Comparison of ENCODE assay signal across 21 cellular contexts in genomic region chr2:237294509-237294908, GRCh38.
A peak's percentile ranks its signal among the peaks of the same experiment; 100 is the strongest.
DNase-seq lines count a peak whose midpoint lies in the region; ATAC-seq and TF ChIP-seq lines count a peak whose summit lies in the region.
"Had no signal": no experiment of that assay in that cellular context is flagged by ENCODE, and none has a peak within 500 bp of the region (broad histone marks: within the 10 kb centered on the region; RNA-seq: fewer than 3 reads in every experiment).

No MANE protein-coding gene starts in this region.

- H3K4me1 ChIP-seq in heart left ventricle = peaks cover 0 to 62% (median 32%) of the 10 kb centered on the region in 12 donors
- H3K4me1 ChIP-seq in muscle layer of duodenum (ENCODE audit: control insufficient read depth in 1 of 2, insufficient read depth in 2 of 2, low read length in 2 of 2) = peaks cover 26 to 45% of the 10 kb centered on the region in 2 donors
- peaks cover 21 to 41% (median 27%) of the 10 kb centered on the region in 4 donors for H3K4me1 ChIP-seq in transverse colon
- H3K4me1 ChIP-seq in Peyer's patch = no peaks in the 10 kb centered on the region

- no peak for TF ChIP-seq CTCF in heart left ventricle (IDR thresholded peaks at IDR 0.05)
- no peak for TF ChIP-seq CTCF in chondrocyte (IDR thresholded peaks at IDR 0.05)
- TF ChIP-seq CTCF in transverse colon (IDR thresholded peaks at IDR 0.05) = no peak
- no peak for TF ChIP-seq CTCF in Peyer's patch (IDR thresholded peaks at IDR 0.05)

- H3K36me3 ChIP-seq in heart left ventricle = no peaks in the 10 kb centered on the region
- no peaks in the 10 kb centered on the region for H3K36me3 ChIP-seq in muscle layer of duodenum (ENCODE audit: control insufficient read depth in 1 of 2, insufficient read depth in 2 of 2, low read length in 2 of 2)
- no peaks in the 10 kb centered on the region for H3K36me3 ChIP-seq in transverse colon
- no peaks in the 10 kb centered on the region for H3K36me3 ChIP-seq in Peyer's patch
- H3K36me3 ChIP-seq: ovary, SJSA1 had no signal

- H3K27ac Mint-ChIP-seq in chondrocyte (ENCODE audit: unreplicated experiment) = peak overlapping the region; percentile 89
- H3K27ac Mint-ChIP-seq: activated CD8-positive, alpha-beta T cell treated with anti-CD3 and anti-CD28 coated beads, Interleukin-2, amount 10 ng/mL, durations not matched to agents 7 days and 5 days; dendritic cell treated with granulocyte-macrophage colony-stimulating factor and Interleukin-4, amounts not matched to agents 40 ng/mL and 50 ng/mL, for 4 days had no signal

- H3K27me3 ChIP-seq in heart left ventricle (no peaks in the 10 kb centered on the region), muscle layer of duodenum (ENCODE audit: low read depth, low read length) (no peaks in the 10 kb centered on the region), transverse colon (peaks cover 6% of the 10 kb centered on the region), Peyer's patch (no peaks in the 10 kb centered on the region)
- H3K27me3 ChIP-seq: ovary, SJSA1 had no signal

- intact Hi-C loops in heart left ventricle (cut with DNase I) (loop anchor here in 1 of 10 donors (5.0 kb wide), 1 partner anchor 87 kb away; no protein-coding TSS in a partner anchor), left cardiac atrium (cut with DNase I) (loop anchor here in 1 of 2 donors (5.0 kb wide), 1 partner anchor 82 kb away; no protein-coding TSS in a partner anchor), transverse colon (cut with DNase I; ENCODE audit: low total_unique reads) (loop anchor here (10.0 kb wide), 1 partner anchor 120 kb away; the partner anchor contains the start of gene COL6A3)

- H3K4me3 ChIP-seq in heart left ventricle (no peak overlapping the region), muscle layer of duodenum (ENCODE audit: low read depth in 1 of 2, low read length in 2 of 2) (no peak overlapping the region), transverse colon (no peak overlapping the region), Peyer's patch (no peak overlapping the region)
- H3K4me3 ChIP-seq: GM12878, ovary, SJSA1 had no signal

- WGBS in heart left ventricle, 4 donors = 69 to 79% (median 72%) methylated on average over 1 of the region's 1 CpG
- 67% methylated on average over 1 of the region's 1 CpG; no CpG with 5 or more reads in 1 of the 2 donors for WGBS in transverse colon (ENCODE audit: low coverage in 1 of 2), 2 donors

- no peaks in the 10 kb centered on the region for H3K9me3 Mint-ChIP-seq in chondrocyte (ENCODE audit: low read depth)
- H3K9me3 Mint-ChIP-seq: dendritic cell treated with granulocyte-macrophage colony-stimulating factor and Interleukin-4, amounts not matched to agents 40 ng/mL and 50 ng/mL, for 4 days had no signal

- ATAC-seq in heart left ventricle (no peak), left cardiac atrium (no peak), GM21381 (IDR thresholded peaks at IDR 0.05; ENCODE audit: unreplicated experiment) (no peak)
- ATAC-seq: activated CD8-positive, alpha-beta T cell treated with anti-CD3 and anti-CD28 coated beads, Interleukin-2, amount 10 ng/mL, durations not matched to agents 7 days and 5 days; GM12878; left colon; naive thymus-derived CD8-positive, alpha-beta T cell had no signal

- in situ Hi-C loops in transverse colon (cut with MboI; ENCODE audit: low pct_ligation_motif_present in 1 of 4, low pct_unique_long_range_greater_than_20kb in 1 of 4, low sequenced_read_pairs in 3 of 4) = no loop called here

- H3K27ac ChIP-seq in heart left ventricle (peak overlapping the region in 7 of 12 donors; percentile 1 to 90 (median 38)), muscle layer of duodenum (ENCODE audit: low read length) (peak overlapping the region; percentile 19), transverse colon (peak overlapping the region; percentile 45 to 82 (median 76)), Peyer's patch (no peak overlapping the region)
- H3K27ac ChIP-seq: SJSA1 had no signal

- no peaks in the 10 kb centered on the region for H3K36me3 Mint-ChIP-seq in chondrocyte (ENCODE audit: low read depth)

- no peak for TF ChIP-seq EP300 in transverse colon (IDR thresholded peaks at IDR 0.05; ENCODE audit: low read depth)

- TF ChIP-seq POLR2A in heart left ventricle (IDR thresholded peaks at IDR 0.05) (no peak), transverse colon (IDR thresholded peaks at IDR 0.05) (no peak), Peyer's patch (IDR thresholded peaks at IDR 0.05) (no peak)

- H3K9me3 ChIP-seq in heart left ventricle = peaks cover 0 to 18% (median 0%) of the 10 kb centered on the region in 12 donors
- H3K9me3 ChIP-seq in muscle layer of duodenum (ENCODE audit: control insufficient read depth in 1 of 2, low read length in 2 of 2) = no peaks in the 10 kb centered on the region
- no peaks in the 10 kb centered on the region for H3K9me3 ChIP-seq in transverse colon
- H3K9me3 ChIP-seq in Peyer's patch = no peaks in the 10 kb centered on the region
- H3K9me3 ChIP-seq: ovary, SJSA1 had no signal

- H3K4me1 Mint-ChIP-seq in chondrocyte (ENCODE audit: low read depth) = peaks cover 75% of the 10 kb centered on the region

- no peaks in the 10 kb centered on the region for H3K27me3 Mint-ChIP-seq in chondrocyte (ENCODE audit: low read depth)

- no peak for DNase-seq in heart left ventricle
- DNase-seq in left cardiac atrium = no peak
- DNase-seq in chondrocyte (ENCODE audit: low spot score) = no peak
- no peak for DNase-seq in transverse colon
- DNase-seq in Peyer's patch = no peak
- DNase-seq in hippocampal formation (lab: John Stamatoyannopoulos, UW) = no peak
- DNase-seq: activated CD4-positive, alpha-beta T cell treated with anti-CD3 and anti-CD28 coated beads for 1 hour; activated CD8-positive, alpha-beta T cell treated with anti-CD3 and anti-CD28 coated beads, Interleukin-2, amount 10 ng/mL, durations not matched to agents 7 days and 5 days; activated gamma-delta T cell; DND-41; left colon; naive thymus-derived CD8-positive, alpha-beta T cell; NCI-H1694; NCI-H2171; NCI-H510A treated with DMSO at 0.1 percent for 48 hours; ovary had no signal

- H3K4me3 Mint-ChIP-seq in chondrocyte (ENCODE audit: unreplicated experiment) = no peak overlapping the region
- H3K4me3 Mint-ChIP-seq: activated CD8-positive, alpha-beta T cell treated with anti-CD3 and anti-CD28 coated beads, Interleukin-2, amount 10 ng/mL, durations not matched to agents 7 days and 5 days; dendritic cell treated with granulocyte-macrophage colony-stimulating factor and Interleukin-4, amounts not matched to agents 40 ng/mL and 50 ng/mL, for 4 days; naive thymus-derived CD8-positive, alpha-beta T cell had no signal

Comparison
In these comparisons a context has a peak if more than half of its experiments do, and no peak if none do; other contexts are left out.
1. H3K27ac ChIP-seq: peak in heart left ventricle (7 of 12), muscle layer of duodenum (single experiment) and transverse colon (4 of 4); none in Peyer's patch (0 of 4).